8 cellular contexts compared by ENCODE assay signal in the genomic region with DNA sequence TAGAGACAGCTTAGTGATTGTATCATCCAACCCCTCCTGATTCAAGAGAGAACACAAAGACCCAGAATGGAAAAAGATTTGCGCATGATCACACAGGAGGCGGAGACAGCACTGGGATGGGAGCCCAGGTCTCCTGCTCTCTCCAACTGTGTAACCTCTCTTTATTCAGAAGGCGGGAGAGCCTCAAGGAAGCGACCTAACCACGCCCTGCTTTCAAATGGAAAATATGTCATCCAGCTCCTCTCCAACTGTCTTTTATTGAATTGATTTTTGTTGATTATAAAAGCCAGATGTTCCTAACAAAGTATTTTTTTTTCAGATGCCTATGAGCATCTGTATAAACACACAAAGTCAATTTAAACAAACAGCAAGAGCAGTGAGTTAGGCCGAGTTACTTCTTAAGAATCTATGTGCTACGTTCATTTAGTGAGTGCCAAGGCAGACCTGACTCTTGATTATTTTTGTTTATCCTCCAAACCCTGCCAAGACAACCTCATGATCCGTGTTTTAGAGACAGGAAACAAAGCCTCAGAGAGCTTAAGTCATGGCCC.
DNase-seq lines count a peak whose midpoint lies in the region; ATAC-seq and TF ChIP-seq lines count a peak whose summit lies in the region.

No MANE protein-coding gene starts in this region.

- no peak for DNase-seq in activated CD4-positive, alpha-beta T cell treated with anti-CD3 and anti-CD28 coated beads for 36 hours
- no peak for DNase-seq in activated CD4-positive, alpha-beta T cell treated with anti-CD3 and anti-CD28 coated beads for 1 hour
- DNase-seq in WTC11 (ENCODE audit: low spot score) (no peak), tibial artery (peak; percentile 67 to 74), CD1c-positive myeloid dendritic cell (ENCODE audit: extremely low spot score) (no peak)

- intact Hi-C loops in activated CD4-positive, alpha-beta T cell treated with anti-CD3 and anti-CD28 coated beads for 36 hours (cut with DNase I, micrococcal nuclease): no loop called here
- intact Hi-C loops in tibial artery (cut with DNase I; ENCODE audit: low total_unique reads): no loop called here

- H3K27ac Mint-ChIP-seq in activated CD4-positive, alpha-beta T cell treated with anti-CD3 and anti-CD28 coated beads for 36 hours: peak overlapping the region; percentile 3
- no peak overlapping the region for H3K27ac Mint-ChIP-seq in WTC11

- H3K4me1 ChIP-seq in tibial artery: peaks cover 0 to 19% (median 12%) of the 10 kb centered on the region in 4 donors

- no peaks in the 10 kb centered on the region for H3K36me3 ChIP-seq in tibial artery

- no peaks in the 10 kb centered on the region for H3K9me3 Mint-ChIP-seq in activated CD4-positive, alpha-beta T cell treated with anti-CD3 and anti-CD28 coated beads for 36 hours (ENCODE audit: low read depth)
- no peaks in the 10 kb centered on the region for H3K9me3 Mint-ChIP-seq in WTC11

- H3K36me3 Mint-ChIP-seq in activated CD4-positive, alpha-beta T cell treated with anti-CD3 and anti-CD28 coated beads for 36 hours (ENCODE audit: low read depth): no peaks in the 10 kb centered on the region
- no peaks in the 10 kb centered on the region for H3K36me3 Mint-ChIP-seq in WTC11

- no peak for TF ChIP-seq CTCF in WTC11 (IDR thresholded peaks at IDR 0.05)
- no peak for TF ChIP-seq CTCF in tibial artery (IDR thresholded peaks at IDR 0.05)

- no peak overlapping the region for H3K4me3 Mint-ChIP-seq in activated CD4-positive, alpha-beta T cell treated with anti-CD3 and anti-CD28 coated beads for 36 hours
- no peak overlapping the region for H3K4me3 Mint-ChIP-seq in WTC11

- no peak for ATAC-seq in activated CD4-positive, alpha-beta T cell treated with anti-CD3 and anti-CD28 coated beads for 36 hours
- ATAC-seq in WTC11 (peak; percentile 33; the same call in 1 of the 2 replicates), HG02571 (IDR thresholded peaks at IDR 0.05; ENCODE audit: unreplicated experiment) (no peak), HG03565 (IDR thresholded peaks at IDR 0.05; ENCODE audit: unreplicated experiment) (no peak)

- peak overlapping the region; percentile 30 for H3K27ac ChIP-seq in layer of hippocampus (ENCODE audit: low read depth, low read length)
- peak overlapping the region in 1 of 2 donors; percentile 45 for H3K27ac ChIP-seq in tibial artery

- no peaks in the 10 kb centered on the region for H3K9me3 ChIP-seq in tibial artery

- CTCF ChIA-PET in activated CD4-positive, alpha-beta T cell treated with anti-CD3 and anti-CD28 coated beads for 36 hours (lab: Charles Lee): interaction anchor here (0.6 to 1.5 kb wide), 4 partner anchors 11 to 45 kb away, joined by 3 to 5 read pairs (median 3); no protein-coding TSS in a partner anchor
- CTCF ChIA-PET in WTC11 (lab: Charles Lee): interaction anchor here (0.5 to 0.9 kb wide), 3 partner anchors 20 to 1144 kb away, joined by 3 to 4 read pairs (median 3); no protein-coding TSS in a partner anchor

- H3K4me1 Mint-ChIP-seq in activated CD4-positive, alpha-beta T cell treated with anti-CD3 and anti-CD28 coated beads for 36 hours: peaks cover 41% of the 10 kb centered on the region
- H3K4me1 Mint-ChIP-seq in WTC11: peaks cover 42% of the 10 kb centered on the region

- POLR2A ChIA-PET in activated CD4-positive, alpha-beta T cell treated with anti-CD3 and anti-CD28 coated beads for 36 hours (lab: Charles Lee): interaction anchor here (0.6 kb wide), 1 partner anchor 21 kb away, joined by 3 read pairs; no protein-coding TSS in a partner anchor
- POLR2A ChIA-PET in WTC11 (lab: Charles Lee): interaction anchor here (1.0 kb wide), 1 partner anchor 747 kb away, joined by 3 read pairs; no protein-coding TSS in a partner anchor

- no peaks in the 10 kb centered on the region for H3K27me3 Mint-ChIP-seq in activated CD4-positive, alpha-beta T cell treated with anti-CD3 and anti-CD28 coated beads for 36 hours
- H3K27me3 Mint-ChIP-seq in WTC11 (ENCODE audit: low read depth): peaks cover 17% of the 10 kb centered on the region

- no peaks in the 10 kb centered on the region for H3K27me3 ChIP-seq in layer of hippocampus (ENCODE audit: control insufficient read depth, insufficient read depth, low read length)
- H3K27me3 ChIP-seq in tibial artery: no peaks in the 10 kb centered on the region

- H3K4me3 ChIP-seq in tibial artery: no peak overlapping the region

TF ChIP-seq in WTC11, 78 proteins besides CTCF, POLR2A, EP300 and RAD21 (continues in another document):
- TF ChIP-seq ETV6 (CRISPR knock-in tag; IDR thresholded peaks at IDR 0.05) (no peak), ZBTB21 (CRISPR knock-in tag; IDR thresholded peaks at IDR 0.05; ENCODE audit: borderline replicate concordance) (no peak), TEAD1 (CRISPR knock-in tag; IDR thresholded peaks at IDR 0.05) (no peak), SMAD3 (CRISPR knock-in tag; IDR thresholded peaks at IDR 0.05; ENCODE audit: borderline replicate concordance) (no peak), JAZF1 (CRISPR knock-in tag; IDR thresholded peaks at IDR 0.05) (no peak), ZNF121 (CRISPR knock-in tag; IDR thresholded peaks at IDR 0.05) (no peak), KAT7 (CRISPR knock-in tag; IDR thresholded peaks at IDR 0.05; ENCODE audit: borderline replicate concordance) (no peak), PRRX2 (CRISPR knock-in tag; IDR thresholded peaks at IDR 0.05) (no peak), PRDM15 (CRISPR knock-in tag; IDR thresholded peaks at IDR 0.05) (no peak)
- TF ChIP-seq, protein P1, sequence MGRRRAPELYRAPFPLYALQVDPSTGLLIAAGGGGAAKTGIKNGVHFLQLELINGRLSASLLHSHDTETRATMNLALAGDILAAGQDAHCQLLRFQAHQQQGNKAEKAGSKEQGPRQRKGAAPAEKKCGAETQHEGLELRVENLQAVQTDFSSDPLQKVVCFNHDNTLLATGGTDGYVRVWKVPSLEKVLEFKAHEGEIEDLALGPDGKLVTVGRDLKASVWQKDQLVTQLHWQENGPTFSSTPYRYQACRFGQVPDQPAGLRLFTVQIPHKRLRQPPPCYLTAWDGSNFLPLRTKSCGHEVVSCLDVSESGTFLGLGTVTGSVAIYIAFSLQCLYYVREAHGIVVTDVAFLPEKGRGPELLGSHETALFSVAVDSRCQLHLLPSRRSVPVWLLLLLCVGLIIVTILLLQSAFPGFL (CRISPR knock-in tag; IDR thresholded peaks at IDR 0.05; ENCODE audit: borderline replicate concordance): no peak
- TF ChIP-seq, protein P2, sequence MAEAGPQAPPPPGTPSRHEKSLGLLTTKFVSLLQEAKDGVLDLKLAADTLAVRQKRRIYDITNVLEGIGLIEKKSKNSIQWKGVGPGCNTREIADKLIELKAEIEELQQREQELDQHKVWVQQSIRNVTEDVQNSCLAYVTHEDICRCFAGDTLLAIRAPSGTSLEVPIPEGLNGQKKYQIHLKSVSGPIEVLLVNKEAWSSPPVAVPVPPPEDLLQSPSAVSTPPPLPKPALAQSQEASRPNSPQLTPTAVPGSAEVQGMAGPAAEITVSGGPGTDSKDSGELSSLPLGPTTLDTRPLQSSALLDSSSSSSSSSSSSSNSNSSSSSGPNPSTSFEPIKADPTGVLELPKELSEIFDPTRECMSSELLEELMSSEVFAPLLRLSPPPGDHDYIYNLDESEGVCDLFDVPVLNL (CRISPR knock-in tag; IDR thresholded peaks at IDR 0.05; ENCODE audit: borderline replicate concordance, low read depth): no peak

Comparison
In these comparisons a context has a peak if more than half of its experiments do, and no peak if none do; other contexts are left out.
1. DNase-seq: peak in tibial artery (2 of 2); none in activated CD4-positive, alpha-beta T cell treated with anti-CD3 and anti-CD28 coated beads for 36 hours (single experiment), activated CD4-positive, alpha-beta T cell treated with anti-CD3 and anti-CD28 coated beads for 1 hour (single experiment), WTC11 (single experiment) and CD1c-positive myeloid dendritic cell (single experiment).